14 cellular contexts compared by ENCODE assay signal in genomic region chr7:23349484-23350157, GRCh38. TPM values are rescaled to one million over a fixed set of nuclear protein-coding genes. Genes with fewer than 3 reads are reported as not detected.
DNase-seq lines count a peak whose midpoint lies in the region; ATAC-seq, FAIRE-seq and TF ChIP-seq lines count a peak whose summit lies in the region.
"Had no signal": no experiment of that assay in that cellular context is flagged by ENCODE, and none has a peak within 500 bp of the region (broad histone marks: within the 10 kb centered on the region; RNA-seq: fewer than 3 reads in every experiment).

No MANE protein-coding gene starts in this region.

- no peaks in the 10 kb centered on the region for H3K9me3 Mint-ChIP-seq in HFFc6
- H3K9me3 Mint-ChIP-seq in glutamatergic neuron (ENCODE audit: unreplicated experiment) = no peaks in the 10 kb centered on the region

- peaks cover 80% of the 10 kb centered on the region for H3K4me1 Mint-ChIP-seq in HFFc6 (ENCODE audit: low read depth)
- peaks cover 15% of the 10 kb centered on the region for H3K4me1 Mint-ChIP-seq in glutamatergic neuron (ENCODE audit: low read depth, unreplicated experiment)

- peaks cover 54% of the 10 kb centered on the region for H3K36me3 Mint-ChIP-seq in HFFc6 (ENCODE audit: low read depth)
- H3K36me3 Mint-ChIP-seq in glutamatergic neuron (ENCODE audit: unreplicated experiment) = no peaks in the 10 kb centered on the region

- peaks cover 2% of the 10 kb centered on the region; the same call in 1 of the 2 replicates for H3K27me3 Mint-ChIP-seq in HFFc6 (ENCODE audit: insufficient read depth)
- no peaks in the 10 kb centered on the region for H3K27me3 Mint-ChIP-seq in glutamatergic neuron (ENCODE audit: unreplicated experiment)

- peak overlapping the region; percentile 88 for H3K4me3 Mint-ChIP-seq in HFFc6
- no peak overlapping the region for H3K4me3 Mint-ChIP-seq in glutamatergic neuron (ENCODE audit: unreplicated experiment)

- no peaks in the 10 kb centered on the region for H3K4me1 ChIP-seq in upper lobe of right lung
- H3K4me1 ChIP-seq: prostate gland had no signal

- H3K27ac Mint-ChIP-seq in HFFc6 = peak overlapping the region; percentile 98
- no peak overlapping the region for H3K27ac Mint-ChIP-seq in glutamatergic neuron (ENCODE audit: unreplicated experiment)

- no peaks in the 10 kb centered on the region for H3K9me3 ChIP-seq in upper lobe of right lung
- H3K9me3 ChIP-seq: BLaER1 treated with 17β-estradiol and CSF1 and Interleukin-3, amounts not matched to agents 10 nM and 100 nM; prostate gland had no signal

- no peak overlapping the region for H3K4me3 ChIP-seq in upper lobe of right lung
- H3K4me3 ChIP-seq: BLaER1 treated with 17β-estradiol and CSF1 and Interleukin-3, amounts not matched to agents 10 nM and 100 nM; prostate gland had no signal

- peak; percentile 70 for DNase-seq in AG08395 (ENCODE audit: low spot score)
- peak; percentile 88 for DNase-seq in HFFc6
- DNase-seq in amniotic stem cell (lab: John Stamatoyannopoulos, UW) = peak; percentile 49
- peak; percentile 25 for DNase-seq in iPS-NIHi11 (ENCODE audit: low spot score)
- DNase-seq in glutamatergic neuron = no peak
- DNase-seq in frontal cortex (ENCODE audit: low spot score in 2 of 2) = no peak
- no peak for DNase-seq in upper lobe of right lung
- no peak for DNase-seq in KG1 (lab: John Stamatoyannopoulos, UW)
- DNase-seq: activated naive CD4-positive, alpha-beta T cell treated with Interleukin-2 at 50 U/mL for 16 hours; effector memory CD4-positive, alpha-beta T cell; NCI-H1105 treated with DMSO at 0.1 percent for 48 hours had no signal

- ATAC-seq in upper lobe of right lung = no peak
- ATAC-seq: activated CD4-positive, CD25-positive, alpha-beta regulatory T cell treated with anti-CD3 and anti-CD28 coated beads, Interleukin-2, amount 50 U/mL, for 24 hours had no signal

- no peak for FAIRE-seq in frontal cortex (lab: Jason Lieb, UNC)

- intact Hi-C loops in upper lobe of right lung (cut with DNase I) = no loop called here

- H3K27me3 ChIP-seq in upper lobe of right lung = no peaks in the 10 kb centered on the region
- H3K27me3 ChIP-seq: BLaER1 treated with 17β-estradiol and CSF1 and Interleukin-3, amounts not matched to agents 10 nM and 100 nM had no signal

- no peaks in the 10 kb centered on the region for H3K36me3 ChIP-seq in upper lobe of right lung
- H3K36me3 ChIP-seq: BLaER1 treated with 17β-estradiol and CSF1 and Interleukin-3, amounts not matched to agents 10 nM and 100 nM; prostate gland had no signal

- H3K27ac ChIP-seq in upper lobe of right lung = no peak overlapping the region
- H3K27ac ChIP-seq: BLaER1 treated with 17β-estradiol and CSF1 and Interleukin-3, amounts not matched to agents 10 nM and 100 nM; prostate gland had no signal

- TF ChIP-seq CTCF in HFFc6 (IDR thresholded peaks at IDR 0.05) (no peak), glutamatergic neuron (IDR thresholded peaks at IDR 0.05; ENCODE audit: partially characterized antibody, unreplicated experiment) (no peak), upper lobe of right lung (IDR thresholded peaks at IDR 0.05) (no peak)

RNA-seq across cellular contexts. Expression of gene MALSU1, which starts 50.5 kb away (rescaled TPM):
- total RNA-seq in HFFc6 (2021; fragmentation: NEBNext Ultra II Directional; extraction: Animal tissue kit (Norgen Biotek cat#: 25700)) = 10 to 100 TPM; 74.3 to 87.8 (median 79.6) TPM
- total RNA-seq in glutamatergic neuron (ENCODE audit: unreplicated experiment) (46.3 TPM), frontal cortex (37.9 TPM), upper lobe of right lung (42.2 TPM)

Comparison
In these comparisons a context has a peak if more than half of its experiments do, and no peak if none do; other contexts are left out.
1. DNase-seq: peak in AG08395 (single experiment), HFFc6 (single experiment), amniotic stem cell (single experiment) and iPS-NIHi11 (single experiment); none in glutamatergic neuron (single experiment), frontal cortex (0 of 2), upper lobe of right lung (single experiment) and KG1 (single experiment).